ENCODE assay signal across 11 cellular contexts in the genomic region with DNA sequence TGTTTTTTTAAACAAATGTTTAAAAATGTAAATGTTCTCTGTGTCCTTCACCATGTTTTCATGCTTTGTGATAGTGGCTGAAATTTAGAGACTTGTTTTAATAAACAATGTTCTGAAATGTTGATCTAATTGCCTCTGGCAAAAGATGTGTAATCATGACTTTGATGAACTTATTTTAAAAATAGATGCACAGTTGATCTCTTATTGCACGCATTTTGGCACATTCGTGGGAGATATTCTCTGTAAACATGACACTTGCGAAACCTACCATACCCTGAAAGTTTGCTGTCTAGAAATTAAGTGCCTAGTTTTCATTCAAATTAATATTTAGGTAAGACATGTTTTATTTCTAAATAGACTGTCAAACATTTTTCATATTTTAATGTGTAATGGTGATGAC.
DNase-seq lines count a peak whose midpoint lies in the region; ATAC-seq and TF ChIP-seq lines count a peak whose summit lies in the region.
"Had no signal": no experiment of that assay in that cellular context is flagged by ENCODE, and none has a peak within 500 bp of the region (broad histone marks: within the 10 kb centered on the region; RNA-seq: fewer than 3 reads in every experiment).

No MANE protein-coding gene starts in this region.

- H3K4me2 ChIP-seq in mammary epithelial cell (ENCODE audit: insufficient read depth, low read depth, low read length): no peak overlapping the region

- dilution Hi-C loops in mammary epithelial cell (cut with HindIII; ENCODE audit: low sequenced_read_pairs): no loop called here

- H3K9ac ChIP-seq in mammary epithelial cell (ENCODE audit: insufficient read depth, low read length): no peak overlapping the region

- H3K4me3 ChIP-seq in mammary epithelial cell (replicated peaks in 1 of 3; ENCODE audit: insufficient read depth in 1 of 3, low read depth in 2 of 3, low read length in 3 of 3) (no peak overlapping the region), upper lobe of left lung (no peak overlapping the region)

- H3K4me1 ChIP-seq in mammary epithelial cell (ENCODE audit: insufficient read depth, low read length): no peaks in the 10 kb centered on the region
- H3K4me1 ChIP-seq in upper lobe of left lung: peaks cover 21 to 36% (median 27%) of the 10 kb centered on the region in 4 donors

- no peak for TF ChIP-seq EP300 in upper lobe of left lung (IDR thresholded peaks at IDR 0.05)

- H3K36me3 ChIP-seq in mammary epithelial cell (ENCODE audit: insufficient read depth, low read length) (peaks cover 7% of the 10 kb centered on the region), upper lobe of left lung (peaks cover 0 to 5% (median 2%) of the 10 kb centered on the region in 4 donors)

- BruUV-seq in MCF 10A (replicated peaks; lab: Mats Ljungman, UMichigan) (no TSS peak), mammary epithelial cell (replicated peaks; lab: Mats Ljungman, UMichigan) (no TSS peak)

- H4K20me1 ChIP-seq in mammary epithelial cell (ENCODE audit: insufficient read depth, low read length): no peaks in the 10 kb centered on the region

- TF ChIP-seq CTCF in MCF 10A (IDR thresholded peaks at IDR 0.05; ENCODE audit: unreplicated experiment) (no peak), mammary epithelial cell (conservative IDR thresholded peaks at IDR 0.05 in 1 of 2, IDR thresholded peaks at IDR 0.05 in 1 of 2; ENCODE audit: extremely low read depth in 1 of 2, insufficient read depth in 1 of 2, low read depth in 1 of 2, low read length in 2 of 2) (no peak), upper lobe of left lung (IDR thresholded peaks at IDR 0.05) (no peak), GM13977 (IDR thresholded peaks at IDR 0.05; ENCODE audit: extremely low read depth, insufficient read depth, missing control alignments) (no peak)

- no peaks in the 10 kb centered on the region for H3K9me3 Mint-ChIP-seq in MCF 10A (ENCODE audit: unreplicated experiment)

- H3K9me3 ChIP-seq in mammary epithelial cell (replicated peaks; ENCODE audit: insufficient read depth, low read length) (no peaks in the 10 kb centered on the region), upper lobe of left lung (no peaks in the 10 kb centered on the region)

- in situ Hi-C loops in mammary epithelial cell (cut with MboI; ENCODE audit: low sequenced_read_pairs in 2 of 2) (no loop called here), GM13977 (cut with MboI; ENCODE audit: low pct_unique_long_range_greater_than_20kb, low sequenced_read_pairs, unreplicated experiment) (no loop called here)

- no peak overlapping the region for H2AFZ ChIP-seq in mammary epithelial cell (ENCODE audit: low read depth, low read length)

- H3K27ac ChIP-seq in mammary epithelial cell (ENCODE audit: insufficient read depth, low read depth, low read length) (no peak overlapping the region), upper lobe of left lung (peak overlapping the region; percentile 21 to 32 (median 28))
- H3K27ac ChIP-seq: VCaP had no signal

- intact Hi-C loops in MCF 10A (cut with micrococcal nuclease) (no loop called here), mammary epithelial cell (cut with micrococcal nuclease) (no loop called here)

- H3K4me3 Mint-ChIP-seq in MCF 10A (ENCODE audit: unreplicated experiment): no peak overlapping the region

- CTCF ChIA-PET in MCF 10A (lab: Yijun Ruan, JAX): no interaction called here
- CTCF ChIA-PET in mammary epithelial cell (lab: Charles Lee; ENCODE audit: low non-redundant PET): no interaction called here

- H3K27me3 ChIP-seq in mammary epithelial cell (ENCODE audit: insufficient read depth, low read length): no peaks in the 10 kb centered on the region
- H3K27me3 ChIP-seq in upper lobe of left lung: no peaks in the 10 kb centered on the region

- H3K36me3 Mint-ChIP-seq in MCF 10A (ENCODE audit: insufficient read depth, unreplicated experiment): peaks cover 32% of the 10 kb centered on the region

- no peak for TF ChIP-seq POLR2A in upper lobe of left lung (IDR thresholded peaks at IDR 0.05)

- H3K4me1 Mint-ChIP-seq in MCF 10A (ENCODE audit: insufficient read depth, unreplicated experiment): peaks cover 18% of the 10 kb centered on the region

- WGBS in mammary epithelial cell (ENCODE audit: low coverage, missing lambda C conversion rate): 61% methylated on average over 3 of the region's 3 CpGs
- 32 to 36% methylated on average over 3 of the region's 3 CpGs for WGBS in upper lobe of left lung, 2 donors

- ATAC-seq in left lobe of liver (peak; percentile 57), upper lobe of left lung (ENCODE audit: low FRiP score in 2 of 2) (no peak)

- peaks cover 59% of the 10 kb centered on the region for H3K79me2 ChIP-seq in mammary epithelial cell (ENCODE audit: insufficient read depth, low read length)

- POLR2A ChIA-PET in MCF 10A (lab: Yijun Ruan, JAX): interaction anchor here (1.2 to 1.5 kb wide), 2 partner anchors 9 to 25 kb away, joined by 3 to 4 read pairs; no protein-coding TSS in a partner anchor

- DNase-seq in MCF 10A (ENCODE audit: unreplicated experiment) (peak; percentile 31), mammary epithelial cell (no peak), RPMI7951 (ENCODE audit: low read depth) (peak; percentile 28), left lobe of liver (ENCODE audit: low spot score) (no peak), upper lobe of left lung (no peak), SKM-1 treated with dmso at 0.1 percent for 144 hours (lab: John Stamatoyannopoulos, UW; ENCODE audit: unreplicated experiment) (no peak), GM13977 (ENCODE audit: low spot score) (no peak), 8988T (no peak)
- DNase-seq: activated gamma-delta T cell treated with Interleukin-2 at 50 U/mL for 16 hours; effector CD8-positive, alpha-beta T cell had no signal

- H3K27me3 Mint-ChIP-seq in MCF 10A (ENCODE audit: insufficient read depth, unreplicated experiment): no peaks in the 10 kb centered on the region

- H3K27ac Mint-ChIP-seq in MCF 10A (ENCODE audit: low read depth, unreplicated experiment): peak overlapping the region; percentile 2

Comparison
In these comparisons a context has a peak if more than half of its experiments do, and no peak if none do; other contexts are left out.
1. DNase-seq: peak in MCF 10A (single experiment) and RPMI7951 (single experiment); none in mammary epithelial cell (single experiment), left lobe of liver (single experiment), upper lobe of left lung (0 of 2), SKM-1 treated with dmso at 0.1 percent for 144 hours (single experiment), GM13977 (single experiment) and 8988T (single experiment).